In genomic region chr9:99725852-99726251, GRCh38 we compare ENCODE assay signal across 29 cellular contexts.
"Had no signal": no experiment of that assay in that cellular context is flagged by ENCODE, and none has a peak within 500 bp of the region (broad histone marks: within the 10 kb centered on the region; RNA-seq: fewer than 3 reads in every experiment).

No MANE protein-coding gene starts in this region.

- H3K36me3 Mint-ChIP-seq: brain had no signal

- H3K27me3 ChIP-seq: ascending aorta, breast epithelium, dorsolateral prefrontal cortex, esophagus squamous epithelium had no signal

- H3K9me3 ChIP-seq: ascending aorta, breast epithelium, esophagus squamous epithelium had no signal

- H3K36me3 ChIP-seq: ascending aorta, breast epithelium, esophagus squamous epithelium had no signal

- H3K4me1 ChIP-seq: ascending aorta, breast epithelium, esophagus squamous epithelium had no signal

- ATAC-seq: activated T-cell treated with anti-CD3 and anti-CD28 coated beads, Interleukin-2, amount 50 U/mL, for 4 hours; activated T-helper 17 cell treated with anti-CD3 and anti-CD28 coated beads, Interleukin-2, amount 50 U/mL, for 72 hours; WTC11 had no signal

- H3K27ac ChIP-seq: ascending aorta, breast epithelium, coronary artery, dorsolateral prefrontal cortex, epithelial cell of prostate, esophagus squamous epithelium, VCaP had no signal

- H3K4me3 Mint-ChIP-seq: activated CD4-positive, alpha-beta memory T cell treated with anti-CD3 and anti-CD28 coated beads, Interleukin-2, amount 10 ng/mL, durations not matched to agents 7 days and 5 days; activated CD4-positive, alpha-beta T cell treated with anti-CD3 and anti-CD28 coated beads, Interleukin-2, amount 10 ng/mL, durations not matched to agents 7 days and 5 days; activated naive CD8-positive, alpha-beta T cell; activated T-cell treated with anti-CD3 and anti-CD28 coated beads, Interleukin-2, amount 50 U/mL, for 4 hours; activated T-helper 17 cell treated with anti-CD3 and anti-CD28 coated beads, Interleukin-2, amount 50 U/mL, for 72 hours; brain; central memory CD8-positive, alpha-beta T cell; dendritic cell treated with granulocyte-macrophage colony-stimulating factor and Interleukin-4, amounts not matched to agents 40 ng/mL and 50 ng/mL, for 4 days; WTC11 had no signal

- H3K27ac Mint-ChIP-seq: activated CD4-positive, alpha-beta memory T cell treated with anti-CD3 and anti-CD28 coated beads, Interleukin-2, amount 10 ng/mL, durations not matched to agents 7 days and 5 days; activated CD4-positive, alpha-beta T cell treated with anti-CD3 and anti-CD28 coated beads, Interleukin-2, amount 10 ng/mL, durations not matched to agents 7 days and 5 days; activated naive CD8-positive, alpha-beta T cell; activated T-helper 17 cell treated with anti-CD3 and anti-CD28 coated beads, Interleukin-2, amount 50 U/mL, for 72 hours; brain; dendritic cell treated with granulocyte-macrophage colony-stimulating factor and Interleukin-4, amounts not matched to agents 40 ng/mL and 50 ng/mL, for 4 days; WTC11 had no signal

- H3K4me3 ChIP-seq: ascending aorta, breast epithelium, coronary artery, dorsolateral prefrontal cortex, esophagus squamous epithelium had no signal

- H3K9me3 Mint-ChIP-seq: activated CD4-positive, alpha-beta memory T cell treated with anti-CD3 and anti-CD28 coated beads, Interleukin-2, amount 10 ng/mL, durations not matched to agents 7 days and 5 days; activated CD4-positive, alpha-beta T cell treated with anti-CD3 and anti-CD28 coated beads, Interleukin-2, amount 10 ng/mL, durations not matched to agents 7 days and 5 days; activated T-cell treated with anti-CD3 and anti-CD28 coated beads, Interleukin-2, amount 50 U/mL, for 4 hours; activated T-helper 17 cell treated with anti-CD3 and anti-CD28 coated beads, Interleukin-2, amount 50 U/mL, for 72 hours; brain; central memory CD8-positive, alpha-beta T cell; dendritic cell treated with granulocyte-macrophage colony-stimulating factor and Interleukin-4, amounts not matched to agents 40 ng/mL and 50 ng/mL, for 4 days had no signal

- H3K27me3 Mint-ChIP-seq: activated CD4-positive, alpha-beta memory T cell treated with anti-CD3 and anti-CD28 coated beads, Interleukin-2, amount 10 ng/mL, durations not matched to agents 7 days and 5 days; activated CD4-positive, alpha-beta T cell treated with anti-CD3 and anti-CD28 coated beads, Interleukin-2, amount 10 ng/mL, durations not matched to agents 7 days and 5 days; activated naive CD8-positive, alpha-beta T cell; brain; central memory CD8-positive, alpha-beta T cell; dendritic cell treated with granulocyte-macrophage colony-stimulating factor and Interleukin-4, amounts not matched to agents 40 ng/mL and 50 ng/mL, for 4 days had no signal

- FAIRE-seq: frontal cortex had no signal

- DNase-seq: activated CD4-positive, alpha-beta memory T cell treated with anti-CD3 and anti-CD28 coated beads, Interleukin-2, amount 10 ng/mL, durations not matched to agents 7 days and 5 days; activated CD4-positive, alpha-beta T cell treated with anti-CD3 and anti-CD28 coated beads for 1 hour; activated CD4-positive, alpha-beta T cell treated with anti-CD3 and anti-CD28 coated beads for 4 hours; activated CD4-positive, alpha-beta T cell treated with anti-CD3 and anti-CD28 coated beads, Interleukin-2, amount 10 ng/mL, durations not matched to agents 7 days and 5 days; activated CD4-positive, alpha-beta T cell treated with anti-CD3 and anti-CD28 coated beads, Interleukin-2, amount 50 U/mL, for 4 hours; activated CD8-positive, alpha-beta memory T cell treated with anti-CD3 and anti-CD28 coated beads, Interleukin-2, amount 50 U/mL, for 48 hours; activated effector memory CD4-positive, alpha-beta T cell treated with Interleukin-2 at 50 U/mL for 16 hours; activated gamma-delta T cell treated with Interleukin-2 at 50 U/mL for 16 hours; activated naive CD4-positive, alpha-beta T cell treated with anti-CD3 and anti-CD28 coated beads, Interleukin-2, amount 50 U/mL, for 16 hours; activated naive CD4-positive, alpha-beta T cell treated with Interleukin-2 at 50 U/mL for 16 hours; activated T-cell treated with anti-CD3 and anti-CD28 coated beads for 4 hours; activated T-cell treated with anti-CD3 and anti-CD28 coated beads, Interleukin-2, amount 50 U/mL, for 4 hours; dorsolateral prefrontal cortex; effector memory CD4-positive, alpha-beta T cell; esophagus squamous epithelium; head of caudate nucleus; T-helper 2 cell had no signal
